ENCODE assay signal across 1 cellular context in genomic region chr17:78883533-78884131, GRCh38.
TF ChIP-seq lines count a peak whose summit lies in the region.

No MANE protein-coding gene starts in this region.

TF ChIP-seq in liver, 16 proteins besides CTCF, POLR2A, EP300 and RAD21 (continued from another document):
- TF ChIP-seq ZBTB33 (IDR thresholded peaks at IDR 0.05) (no peak), SP1 (IDR thresholded peaks at IDR 0.05) (no peak), TAF1 (conservative IDR thresholded peaks at IDR 0.05) (no peak), YY1 (IDR thresholded peaks at IDR 0.05) (no peak), ATF3 (IDR thresholded peaks at IDR 0.05) (no peak), MAX (IDR thresholded peaks at IDR 0.05) (no peak), EGR1 (IDR thresholded peaks at IDR 0.05; ENCODE audit: low read depth in 2 of 2) (no peak)
